1 cellular context compared by ENCODE assay signal in the genomic region with DNA sequence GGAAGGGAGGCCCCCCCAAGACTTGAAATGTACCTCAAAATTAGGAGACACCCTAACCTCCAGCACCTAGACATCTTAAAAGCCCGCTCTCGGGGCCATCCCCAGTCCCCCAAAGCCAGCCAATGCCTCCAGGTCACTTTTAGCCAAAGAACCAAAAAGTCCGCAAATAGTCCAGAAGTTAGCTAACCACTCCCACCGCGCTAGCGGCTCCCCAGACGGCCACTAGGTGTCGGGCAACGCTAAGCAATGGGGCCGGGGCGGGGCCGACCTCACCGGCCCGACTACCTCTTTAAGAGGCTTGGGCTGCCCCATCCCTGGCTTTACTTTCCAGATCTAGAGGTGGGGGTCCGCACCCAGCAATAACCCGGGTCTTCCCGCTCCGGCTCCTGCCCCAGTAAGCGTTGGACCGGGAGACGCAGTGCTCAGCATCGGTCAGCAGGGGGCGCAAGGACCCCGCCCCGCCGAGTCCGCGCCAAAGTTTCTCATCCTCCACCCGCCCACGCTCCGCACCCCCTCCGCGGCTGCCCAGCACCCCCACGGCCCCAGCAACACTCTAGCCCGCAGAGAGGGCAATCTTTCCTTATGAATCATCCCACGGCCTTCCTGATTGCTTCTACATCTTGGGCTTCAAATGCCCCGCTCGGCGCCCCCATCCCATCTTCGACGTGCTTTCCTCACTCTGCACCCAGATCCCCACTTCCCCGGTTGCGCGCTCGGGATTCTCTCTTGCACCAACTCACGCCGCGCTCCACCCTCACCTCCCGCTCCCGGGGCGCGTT.
TF ChIP-seq lines count a peak whose summit lies in the region.

No MANE protein-coding gene starts in this region.

TF ChIP-seq in HEK293, 187 proteins besides CTCF, POLR2A, EP300 and RAD21 (continued from another document and continues in another):
- peak; percentile 86 for TF ChIP-seq ZNF660 (tag by site-specific recombination; IDR thresholded peaks at IDR 0.05)
- peak; percentile 64; the same call in 1 of the 2 replicates for TF ChIP-seq ZNF324 (tag by site-specific recombination; IDR thresholded peaks at IDR 0.05)
- peak; percentile 80 for TF ChIP-seq ZBTB7A (tag by site-specific recombination; IDR thresholded peaks at IDR 0.05; ENCODE audit: low read depth)
- peak; percentile 82 for TF ChIP-seq PRDM10 (tag by site-specific recombination; IDR thresholded peaks at IDR 0.05)
- TF ChIP-seq SP3 (tag by site-specific recombination; IDR thresholded peaks at IDR 0.05), result peak; percentile 89
- TF ChIP-seq KLF9 (tag by site-specific recombination; IDR thresholded peaks at IDR 0.05; ENCODE audit: low read depth), result peak; percentile 90
- no peak for TF ChIP-seq ZNF292 (tag by site-specific recombination; IDR thresholded peaks at IDR 0.05; ENCODE audit: borderline replicate concordance, low read depth)
- TF ChIP-seq KLF10 (tag by site-specific recombination; IDR thresholded peaks at IDR 0.05), result peak; percentile 58; the same call in 1 of the 2 replicates
- TF ChIP-seq, protein P1, sequence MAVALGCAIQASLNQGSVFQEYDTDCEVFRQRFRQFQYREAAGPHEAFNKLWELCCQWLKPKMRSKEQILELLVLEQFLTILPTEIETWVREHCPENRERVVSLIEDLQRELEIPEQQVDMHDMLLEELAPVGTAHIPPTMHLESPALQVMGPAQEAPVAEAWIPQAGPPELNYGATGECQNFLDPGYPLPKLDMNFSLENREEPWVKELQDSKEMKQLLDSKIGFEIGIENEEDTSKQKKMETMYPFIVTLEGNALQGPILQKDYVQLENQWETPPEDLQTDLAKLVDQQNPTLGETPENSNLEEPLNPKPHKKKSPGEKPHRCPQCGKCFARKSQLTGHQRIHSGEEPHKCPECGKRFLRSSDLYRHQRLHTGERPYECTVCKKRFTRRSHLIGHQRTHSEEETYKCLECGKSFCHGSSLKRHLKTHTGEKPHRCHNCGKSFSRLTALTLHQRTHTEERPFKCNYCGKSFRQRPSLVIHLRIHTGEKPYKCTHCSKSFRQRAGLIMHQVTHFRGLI (tag by site-specific recombination; IDR thresholded peaks at IDR 0.05), result no peak
- no peak for TF ChIP-seq ZNF544 (tag by site-specific recombination; IDR thresholded peaks at IDR 0.05)
- TF ChIP-seq, protein P2, sequence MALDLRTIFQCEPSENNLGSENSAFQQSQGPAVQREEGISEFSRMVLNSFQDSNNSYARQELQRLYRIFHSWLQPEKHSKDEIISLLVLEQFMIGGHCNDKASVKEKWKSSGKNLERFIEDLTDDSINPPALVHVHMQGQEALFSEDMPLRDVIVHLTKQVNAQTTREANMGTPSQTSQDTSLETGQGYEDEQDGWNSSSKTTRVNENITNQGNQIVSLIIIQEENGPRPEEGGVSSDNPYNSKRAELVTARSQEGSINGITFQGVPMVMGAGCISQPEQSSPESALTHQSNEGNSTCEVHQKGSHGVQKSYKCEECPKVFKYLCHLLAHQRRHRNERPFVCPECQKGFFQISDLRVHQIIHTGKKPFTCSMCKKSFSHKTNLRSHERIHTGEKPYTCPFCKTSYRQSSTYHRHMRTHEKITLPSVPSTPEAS (tag by site-specific recombination; IDR thresholded peaks at IDR 0.05), result peak; percentile 37; the same call in 1 of the 2 replicates
- TF ChIP-seq ZNF514 (tag by site-specific recombination; IDR thresholded peaks at IDR 0.05), result no peak
- TF ChIP-seq ZNF48 (tag by site-specific recombination; IDR thresholded peaks at IDR 0.05), result no peak
- peak; percentile 99 for TF ChIP-seq ZNF654 (tag by site-specific recombination; IDR thresholded peaks at IDR 0.05; ENCODE audit: low read depth)
- no peak; the same call in 1 of the 2 replicates for TF ChIP-seq GLI2 (tag by site-specific recombination; IDR thresholded peaks at IDR 0.05; ENCODE audit: borderline replicate concordance, low read depth)
- peak; percentile 71 for TF ChIP-seq ZNF394 (tag by site-specific recombination; IDR thresholded peaks at IDR 0.05; ENCODE audit: borderline replicate concordance)
- TF ChIP-seq ZNF677 (tag by site-specific recombination; IDR thresholded peaks at IDR 0.05), result no peak
- TF ChIP-seq GLIS1 (tag by site-specific recombination; IDR thresholded peaks at IDR 0.05), result peak; percentile 91
- TF ChIP-seq SP7 (tag by site-specific recombination; IDR thresholded peaks at IDR 0.05), result peak; percentile 61
- peak; percentile 48 for TF ChIP-seq ZNF391 (tag by site-specific recombination; IDR thresholded peaks at IDR 0.05; ENCODE audit: borderline replicate concordance, low read depth)
- peak; percentile 69 for TF ChIP-seq ZNF335 (tag by site-specific recombination; conservative IDR thresholded peaks at IDR 0.05)
- TF ChIP-seq IKZF3 (tag by site-specific recombination; IDR thresholded peaks at IDR 0.05), result no peak; the same call in 1 of the 2 replicates
- peak; percentile 67 for TF ChIP-seq ZBTB26 (tag by site-specific recombination; optimal IDR thresholded peaks at IDR 0.05)
- no peak; the same call in 1 of the 2 replicates for TF ChIP-seq ZNF146 (tag by site-specific recombination; IDR thresholded peaks at IDR 0.05)
- TF ChIP-seq ZNF629 (tag by site-specific recombination; IDR thresholded peaks at IDR 0.05), result peak; percentile 71
- TF ChIP-seq ZNF426 (tag by site-specific recombination; IDR thresholded peaks at IDR 0.05), result no peak; the same call in 1 of the 2 replicates
- TF ChIP-seq, protein P3, sequence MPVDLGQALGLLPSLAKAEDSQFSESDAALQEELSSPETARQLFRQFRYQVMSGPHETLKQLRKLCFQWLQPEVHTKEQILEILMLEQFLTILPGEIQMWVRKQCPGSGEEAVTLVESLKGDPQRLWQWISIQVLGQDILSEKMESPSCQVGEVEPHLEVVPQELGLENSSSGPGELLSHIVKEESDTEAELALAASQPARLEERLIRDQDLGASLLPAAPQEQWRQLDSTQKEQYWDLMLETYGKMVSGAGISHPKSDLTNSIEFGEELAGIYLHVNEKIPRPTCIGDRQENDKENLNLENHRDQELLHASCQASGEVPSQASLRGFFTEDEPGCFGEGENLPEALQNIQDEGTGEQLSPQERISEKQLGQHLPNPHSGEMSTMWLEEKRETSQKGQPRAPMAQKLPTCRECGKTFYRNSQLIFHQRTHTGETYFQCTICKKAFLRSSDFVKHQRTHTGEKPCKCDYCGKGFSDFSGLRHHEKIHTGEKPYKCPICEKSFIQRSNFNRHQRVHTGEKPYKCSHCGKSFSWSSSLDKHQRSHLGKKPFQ (tag by site-specific recombination; IDR thresholded peaks at IDR 0.05), result no peak; the same call in 1 of the 2 replicates
- peak; percentile 79 for TF ChIP-seq KLF16 (tag by site-specific recombination; IDR thresholded peaks at IDR 0.05)
- TF ChIP-seq MEIS1 (CRISPR knock-in tag; IDR thresholded peaks at IDR 0.05; ENCODE audit: borderline replicate concordance), result no peak
- TF ChIP-seq ZNF561 (tag by site-specific recombination; IDR thresholded peaks at IDR 0.05; ENCODE audit: borderline replicate concordance), result peak; percentile 79; the same call in 1 of the 2 replicates
- 0 out of 2 replicates have a peak, but pooled peaks have one; percentile 52 for TF ChIP-seq ZNF24 (tag by site-specific recombination; IDR thresholded peaks at IDR 0.05)
- no peak for TF ChIP-seq ZNF521 (tag by site-specific recombination; IDR thresholded peaks at IDR 0.05)
- TF ChIP-seq ZNF624 (tag by site-specific recombination; IDR thresholded peaks at IDR 0.05), result no peak
- TF ChIP-seq KLF17 (tag by site-specific recombination; IDR thresholded peaks at IDR 0.05), result peak; percentile 75
- TF ChIP-seq ZNF2 (tag by site-specific recombination; IDR thresholded peaks at IDR 0.05), result peak; percentile 71; the same call in 1 of the 2 replicates
- TF ChIP-seq ZNF341 (tag by site-specific recombination; IDR thresholded peaks at IDR 0.05; ENCODE audit: low read depth), result no peak
- TF ChIP-seq GLI4 (tag by site-specific recombination; IDR thresholded peaks at IDR 0.05), result no peak
- peak; percentile 88; the same call in 1 of the 2 replicates for TF ChIP-seq ZNF501 (tag by site-specific recombination; IDR thresholded peaks at IDR 0.05)
- TF ChIP-seq SCRT1 (tag by site-specific recombination; IDR thresholded peaks at IDR 0.05; ENCODE audit: borderline replicate concordance), result no peak
- no peak for TF ChIP-seq ZNF423 (tag by site-specific recombination; IDR thresholded peaks at IDR 0.05)
- TF ChIP-seq ZNF518A (tag by site-specific recombination; conservative IDR thresholded peaks at IDR 0.05; ENCODE audit: low read depth), result peak; percentile 15; the same call in 1 of the 2 replicates
- TF ChIP-seq ZNF768 (tag by site-specific recombination; IDR thresholded peaks at IDR 0.05), result no peak
